1 cellular context compared by ENCODE assay signal in the genomic region with DNA sequence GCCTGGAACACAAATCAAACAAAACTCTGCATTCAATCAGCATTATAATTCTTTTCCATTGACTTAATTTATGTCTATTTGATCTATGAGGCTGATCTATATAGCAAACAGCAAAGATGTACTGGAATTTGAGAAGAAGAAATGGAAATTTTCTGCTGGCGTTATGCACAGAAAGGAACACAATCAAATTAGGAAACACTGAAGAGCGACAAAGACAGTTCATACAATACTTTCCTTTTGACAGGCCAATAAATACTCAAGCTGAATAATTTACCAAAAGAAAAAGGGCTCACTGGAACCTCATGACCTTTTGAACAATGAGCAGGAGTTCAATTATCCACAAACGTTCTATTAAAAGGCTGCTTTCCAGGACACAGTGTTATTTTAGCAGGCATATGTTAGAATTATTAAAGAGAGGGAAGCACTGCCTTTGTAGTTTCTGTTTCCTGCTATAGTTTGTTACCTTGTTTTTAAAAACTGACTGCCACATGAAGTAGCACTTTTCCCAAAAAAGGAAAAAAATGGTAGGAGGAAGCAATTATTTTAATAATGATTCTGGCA.
TF ChIP-seq lines count a peak whose summit lies in the region.

No MANE protein-coding gene starts in this region.

TF ChIP-seq in SK-N-SH treated with all-trans-retinoic acid at 6 μM for 48 hours, 23 proteins besides CTCF, POLR2A, EP300 and RAD21 (continued from another document):
- TF ChIP-seq, protein P1, sequence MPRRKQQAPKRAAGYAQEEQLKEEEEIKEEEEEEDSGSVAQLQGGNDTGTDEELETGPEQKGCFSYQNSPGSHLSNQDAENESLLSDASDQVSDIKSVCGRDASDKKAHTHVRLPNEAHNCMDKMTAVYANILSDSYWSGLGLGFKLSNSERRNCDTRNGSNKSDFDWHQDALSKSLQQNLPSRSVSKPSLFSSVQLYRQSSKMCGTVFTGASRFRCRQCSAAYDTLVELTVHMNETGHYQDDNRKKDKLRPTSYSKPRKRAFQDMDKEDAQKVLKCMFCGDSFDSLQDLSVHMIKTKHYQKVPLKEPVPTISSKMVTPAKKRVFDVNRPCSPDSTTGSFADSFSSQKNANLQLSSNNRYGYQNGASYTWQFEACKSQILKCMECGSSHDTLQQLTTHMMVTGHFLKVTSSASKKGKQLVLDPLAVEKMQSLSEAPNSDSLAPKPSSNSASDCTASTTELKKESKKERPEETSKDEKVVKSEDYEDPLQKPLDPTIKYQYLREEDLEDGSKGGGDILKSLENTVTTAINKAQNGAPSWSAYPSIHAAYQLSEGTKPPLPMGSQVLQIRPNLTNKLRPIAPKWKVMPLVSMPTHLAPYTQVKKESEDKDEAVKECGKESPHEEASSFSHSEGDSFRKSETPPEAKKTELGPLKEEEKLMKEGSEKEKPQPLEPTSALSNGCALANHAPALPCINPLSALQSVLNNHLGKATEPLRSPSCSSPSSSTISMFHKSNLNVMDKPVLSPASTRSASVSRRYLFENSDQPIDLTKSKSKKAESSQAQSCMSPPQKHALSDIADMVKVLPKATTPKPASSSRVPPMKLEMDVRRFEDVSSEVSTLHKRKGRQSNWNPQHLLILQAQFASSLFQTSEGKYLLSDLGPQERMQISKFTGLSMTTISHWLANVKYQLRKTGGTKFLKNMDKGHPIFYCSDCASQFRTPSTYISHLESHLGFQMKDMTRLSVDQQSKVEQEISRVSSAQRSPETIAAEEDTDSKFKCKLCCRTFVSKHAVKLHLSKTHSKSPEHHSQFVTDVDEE (CRISPR knock-in tag; IDR thresholded peaks at IDR 0.05) = no peak
- no peak for TF ChIP-seq ZFP30 (CRISPR knock-in tag; IDR thresholded peaks at IDR 0.05)
- TF ChIP-seq TCF4 (CRISPR knock-in tag; IDR thresholded peaks at IDR 0.05; ENCODE audit: borderline replicate concordance) = no peak
- TF ChIP-seq, protein P2, sequence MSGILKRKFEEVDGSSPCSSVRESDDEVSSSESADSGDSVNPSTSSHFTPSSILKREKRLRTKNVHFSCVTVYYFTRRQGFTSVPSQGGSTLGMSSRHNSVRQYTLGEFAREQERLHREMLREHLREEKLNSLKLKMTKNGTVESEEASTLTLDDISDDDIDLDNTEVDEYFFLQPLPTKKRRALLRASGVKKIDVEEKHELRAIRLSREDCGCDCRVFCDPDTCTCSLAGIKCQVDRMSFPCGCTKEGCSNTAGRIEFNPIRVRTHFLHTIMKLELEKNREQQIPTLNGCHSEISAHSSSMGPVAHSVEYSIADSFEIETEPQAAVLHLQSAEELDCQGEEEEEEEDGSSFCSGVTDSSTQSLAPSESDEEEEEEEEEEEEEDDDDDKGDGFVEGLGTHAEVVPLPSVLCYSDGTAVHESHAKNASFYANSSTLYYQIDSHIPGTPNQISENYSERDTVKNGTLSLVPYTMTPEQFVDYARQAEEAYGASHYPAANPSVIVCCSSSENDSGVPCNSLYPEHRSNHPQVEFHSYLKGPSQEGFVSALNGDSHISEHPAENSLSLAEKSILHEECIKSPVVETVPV (CRISPR knock-in tag; IDR thresholded peaks at IDR 0.05) = no peak
- TF ChIP-seq TOX (CRISPR knock-in tag; IDR thresholded peaks at IDR 0.05; ENCODE audit: borderline replicate concordance) = no peak
- TF ChIP-seq, protein P3, sequence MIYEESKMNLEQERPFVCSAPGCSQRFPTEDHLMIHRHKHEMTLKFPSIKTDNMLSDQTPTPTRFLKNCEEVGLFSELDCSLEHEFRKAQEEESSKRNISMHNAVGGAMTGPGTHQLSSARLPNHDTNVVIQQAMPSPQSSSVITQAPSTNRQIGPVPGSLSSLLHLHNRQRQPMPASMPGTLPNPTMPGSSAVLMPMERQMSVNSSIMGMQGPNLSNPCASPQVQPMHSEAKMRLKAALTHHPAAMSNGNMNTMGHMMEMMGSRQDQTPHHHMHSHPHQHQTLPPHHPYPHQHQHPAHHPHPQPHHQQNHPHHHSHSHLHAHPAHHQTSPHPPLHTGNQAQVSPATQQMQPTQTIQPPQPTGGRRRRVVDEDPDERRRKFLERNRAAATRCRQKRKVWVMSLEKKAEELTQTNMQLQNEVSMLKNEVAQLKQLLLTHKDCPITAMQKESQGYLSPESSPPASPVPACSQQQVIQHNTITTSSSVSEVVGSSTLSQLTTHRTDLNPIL (CRISPR knock-in tag; IDR thresholded peaks at IDR 0.05; ENCODE audit: low read depth) = no peak
- TF ChIP-seq ISL1 (CRISPR knock-in tag; IDR thresholded peaks at IDR 0.05) = peak; percentile 54; the same call in 1 of the 2 replicates
- TF ChIP-seq, protein P4, sequence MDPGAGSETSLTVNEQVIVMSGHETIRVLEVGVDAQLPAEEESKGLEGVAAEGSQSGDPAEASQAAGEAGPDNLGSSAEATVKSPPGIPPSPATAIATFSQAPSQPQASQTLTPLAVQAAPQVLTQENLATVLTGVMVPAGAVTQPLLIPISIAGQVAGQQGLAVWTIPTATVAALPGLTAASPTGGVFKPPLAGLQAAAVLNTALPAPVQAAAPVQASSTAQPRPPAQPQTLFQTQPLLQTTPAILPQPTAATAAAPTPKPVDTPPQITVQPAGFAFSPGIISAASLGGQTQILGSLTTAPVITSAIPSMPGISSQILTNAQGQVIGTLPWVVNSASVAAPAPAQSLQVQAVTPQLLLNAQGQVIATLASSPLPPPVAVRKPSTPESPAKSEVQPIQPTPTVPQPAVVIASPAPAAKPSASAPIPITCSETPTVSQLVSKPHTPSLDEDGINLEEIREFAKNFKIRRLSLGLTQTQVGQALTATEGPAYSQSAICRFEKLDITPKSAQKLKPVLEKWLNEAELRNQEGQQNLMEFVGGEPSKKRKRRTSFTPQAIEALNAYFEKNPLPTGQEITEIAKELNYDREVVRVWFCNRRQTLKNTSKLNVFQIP (CRISPR knock-in tag; IDR thresholded peaks at IDR 0.05; ENCODE audit: borderline replicate concordance, low read depth) = no peak
